In the genomic region with DNA sequence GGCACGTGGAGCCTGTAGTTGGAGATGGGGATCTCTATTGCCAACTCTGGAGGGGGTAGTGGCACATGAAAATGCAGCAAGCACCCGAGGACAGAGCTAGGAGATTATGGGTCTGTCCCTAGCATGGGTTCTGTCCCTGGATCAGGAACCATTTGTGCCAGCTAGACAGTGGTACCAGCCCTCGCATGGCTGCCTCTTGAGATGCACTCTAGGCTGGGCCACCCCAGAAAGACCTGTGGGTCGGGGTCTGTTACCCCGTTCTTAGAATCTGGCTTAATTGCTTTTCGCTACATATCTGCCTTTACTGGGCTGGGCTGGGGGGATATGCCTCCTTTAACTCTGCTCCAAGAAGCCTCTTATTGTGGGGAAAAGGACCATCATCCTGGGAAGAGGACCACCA, we compare ENCODE assay signal across 1 cellular context.
TF ChIP-seq lines count a peak whose summit lies in the region.

No MANE protein-coding gene starts in this region.

TF ChIP-seq in H1, 55 proteins besides CTCF, POLR2A, EP300 and RAD21:
- TF ChIP-seq TBP (IDR thresholded peaks at IDR 0.05; ENCODE audit: low read depth, low read length) = no peak
- no peak for TF ChIP-seq SIRT6 (IDR thresholded peaks at IDR 0.05; ENCODE audit: low read length)
- TF ChIP-seq, protein P1, sequence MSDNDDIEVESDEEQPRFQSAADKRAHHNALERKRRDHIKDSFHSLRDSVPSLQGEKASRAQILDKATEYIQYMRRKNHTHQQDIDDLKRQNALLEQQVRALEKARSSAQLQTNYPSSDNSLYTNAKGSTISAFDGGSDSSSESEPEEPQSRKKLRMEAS (IDR thresholded peaks at IDR 0.05) = no peak
- no peak for TF ChIP-seq CREB1 (IDR thresholded peaks at IDR 0.05)
- TF ChIP-seq, protein P2, sequence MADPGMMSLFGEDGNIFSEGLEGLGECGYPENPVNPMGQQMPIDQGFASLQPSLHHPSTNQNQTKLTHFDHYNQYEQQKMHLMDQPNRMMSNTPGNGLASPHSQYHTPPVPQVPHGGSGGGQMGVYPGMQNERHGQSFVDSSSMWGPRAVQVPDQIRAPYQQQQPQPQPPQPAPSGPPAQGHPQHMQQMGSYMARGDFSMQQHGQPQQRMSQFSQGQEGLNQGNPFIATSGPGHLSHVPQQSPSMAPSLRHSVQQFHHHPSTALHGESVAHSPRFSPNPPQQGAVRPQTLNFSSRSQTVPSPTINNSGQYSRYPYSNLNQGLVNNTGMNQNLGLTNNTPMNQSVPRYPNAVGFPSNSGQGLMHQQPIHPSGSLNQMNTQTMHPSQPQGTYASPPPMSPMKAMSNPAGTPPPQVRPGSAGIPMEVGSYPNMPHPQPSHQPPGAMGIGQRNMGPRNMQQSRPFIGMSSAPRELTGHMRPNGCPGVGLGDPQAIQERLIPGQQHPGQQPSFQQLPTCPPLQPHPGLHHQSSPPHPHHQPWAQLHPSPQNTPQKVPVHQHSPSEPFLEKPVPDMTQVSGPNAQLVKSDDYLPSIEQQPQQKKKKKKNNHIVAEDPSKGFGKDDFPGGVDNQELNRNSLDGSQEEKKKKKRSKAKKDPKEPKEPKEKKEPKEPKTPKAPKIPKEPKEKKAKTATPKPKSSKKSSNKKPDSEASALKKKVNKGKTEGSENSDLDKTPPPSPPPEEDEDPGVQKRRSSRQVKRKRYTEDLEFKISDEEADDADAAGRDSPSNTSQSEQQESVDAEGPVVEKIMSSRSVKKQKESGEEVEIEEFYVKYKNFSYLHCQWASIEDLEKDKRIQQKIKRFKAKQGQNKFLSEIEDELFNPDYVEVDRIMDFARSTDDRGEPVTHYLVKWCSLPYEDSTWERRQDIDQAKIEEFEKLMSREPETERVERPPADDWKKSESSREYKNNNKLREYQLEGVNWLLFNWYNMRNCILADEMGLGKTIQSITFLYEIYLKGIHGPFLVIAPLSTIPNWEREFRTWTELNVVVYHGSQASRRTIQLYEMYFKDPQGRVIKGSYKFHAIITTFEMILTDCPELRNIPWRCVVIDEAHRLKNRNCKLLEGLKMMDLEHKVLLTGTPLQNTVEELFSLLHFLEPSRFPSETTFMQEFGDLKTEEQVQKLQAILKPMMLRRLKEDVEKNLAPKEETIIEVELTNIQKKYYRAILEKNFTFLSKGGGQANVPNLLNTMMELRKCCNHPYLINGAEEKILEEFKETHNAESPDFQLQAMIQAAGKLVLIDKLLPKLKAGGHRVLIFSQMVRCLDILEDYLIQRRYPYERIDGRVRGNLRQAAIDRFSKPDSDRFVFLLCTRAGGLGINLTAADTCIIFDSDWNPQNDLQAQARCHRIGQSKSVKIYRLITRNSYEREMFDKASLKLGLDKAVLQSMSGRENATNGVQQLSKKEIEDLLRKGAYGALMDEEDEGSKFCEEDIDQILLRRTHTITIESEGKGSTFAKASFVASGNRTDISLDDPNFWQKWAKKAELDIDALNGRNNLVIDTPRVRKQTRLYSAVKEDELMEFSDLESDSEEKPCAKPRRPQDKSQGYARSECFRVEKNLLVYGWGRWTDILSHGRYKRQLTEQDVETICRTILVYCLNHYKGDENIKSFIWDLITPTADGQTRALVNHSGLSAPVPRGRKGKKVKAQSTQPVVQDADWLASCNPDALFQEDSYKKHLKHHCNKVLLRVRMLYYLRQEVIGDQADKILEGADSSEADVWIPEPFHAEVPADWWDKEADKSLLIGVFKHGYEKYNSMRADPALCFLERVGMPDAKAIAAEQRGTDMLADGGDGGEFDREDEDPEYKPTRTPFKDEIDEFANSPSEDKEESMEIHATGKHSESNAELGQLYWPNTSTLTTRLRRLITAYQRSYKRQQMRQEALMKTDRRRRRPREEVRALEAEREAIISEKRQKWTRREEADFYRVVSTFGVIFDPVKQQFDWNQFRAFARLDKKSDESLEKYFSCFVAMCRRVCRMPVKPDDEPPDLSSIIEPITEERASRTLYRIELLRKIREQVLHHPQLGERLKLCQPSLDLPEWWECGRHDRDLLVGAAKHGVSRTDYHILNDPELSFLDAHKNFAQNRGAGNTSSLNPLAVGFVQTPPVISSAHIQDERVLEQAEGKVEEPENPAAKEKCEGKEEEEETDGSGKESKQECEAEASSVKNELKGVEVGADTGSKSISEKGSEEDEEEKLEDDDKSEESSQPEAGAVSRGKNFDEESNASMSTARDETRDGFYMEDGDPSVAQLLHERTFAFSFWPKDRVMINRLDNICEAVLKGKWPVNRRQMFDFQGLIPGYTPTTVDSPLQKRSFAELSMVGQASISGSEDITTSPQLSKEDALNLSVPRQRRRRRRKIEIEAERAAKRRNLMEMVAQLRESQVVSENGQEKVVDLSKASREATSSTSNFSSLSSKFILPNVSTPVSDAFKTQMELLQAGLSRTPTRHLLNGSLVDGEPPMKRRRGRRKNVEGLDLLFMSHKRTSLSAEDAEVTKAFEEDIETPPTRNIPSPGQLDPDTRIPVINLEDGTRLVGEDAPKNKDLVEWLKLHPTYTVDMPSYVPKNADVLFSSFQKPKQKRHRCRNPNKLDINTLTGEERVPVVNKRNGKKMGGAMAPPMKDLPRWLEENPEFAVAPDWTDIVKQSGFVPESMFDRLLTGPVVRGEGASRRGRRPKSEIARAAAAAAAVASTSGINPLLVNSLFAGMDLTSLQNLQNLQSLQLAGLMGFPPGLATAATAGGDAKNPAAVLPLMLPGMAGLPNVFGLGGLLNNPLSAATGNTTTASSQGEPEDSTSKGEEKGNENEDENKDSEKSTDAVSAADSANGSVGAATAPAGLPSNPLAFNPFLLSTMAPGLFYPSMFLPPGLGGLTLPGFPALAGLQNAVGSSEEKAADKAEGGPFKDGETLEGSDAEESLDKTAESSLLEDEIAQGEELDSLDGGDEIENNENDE (IDR thresholded peaks at IDR 0.05; ENCODE audit: insufficient replicate concordance, low read length) = no peak
